In genomic region chr5:98414938-98415337, GRCh38 we compare ENCODE assay signal across 16 cellular contexts.
A peak's percentile ranks its signal among the peaks of the same experiment; 100 is the strongest.
DNase-seq lines count a peak whose midpoint lies in the region; ATAC-seq and TF ChIP-seq lines count a peak whose summit lies in the region.
"Had no signal": no experiment of that assay in that cellular context is flagged by ENCODE, and none has a peak within 500 bp of the region (broad histone marks: within the 10 kb centered on the region; RNA-seq: fewer than 3 reads in every experiment).

No MANE protein-coding gene starts in this region.

- H3K36me3 Mint-ChIP-seq in effector memory CD8-positive, alpha-beta T cell (ENCODE audit: insufficient read depth) = no peaks in the 10 kb centered on the region
- H3K36me3 Mint-ChIP-seq: brain had no signal

- H3K9ac ChIP-seq in MM.1S (ENCODE audit: low read length) = no peak overlapping the region
- H3K9ac ChIP-seq: BLaER1 had no signal

- no peaks in the 10 kb centered on the region for H3F3A ChIP-seq in MM.1S (ENCODE audit: insufficient read depth, low read length)

- no peak for ATAC-seq in HG02970 (IDR thresholded peaks at IDR 0.05; ENCODE audit: low FRiP score, unreplicated experiment)
- no peak for ATAC-seq in effector memory CD8-positive, alpha-beta T cell (replicated peaks)

- H3K27ac ChIP-seq in MM.1S (ENCODE audit: low read length) = no peak overlapping the region
- H3K27ac ChIP-seq: BLaER1 had no signal

- no peak overlapping the region for H3K4me3 ChIP-seq in AG10803 (ENCODE audit: low read length)
- no peak overlapping the region for H3K4me3 ChIP-seq in cardiac fibroblast (replicated peaks in 1 of 2; ENCODE audit: low read depth in 2 of 2, low read length in 2 of 2)
- no peak overlapping the region for H3K4me3 ChIP-seq in MM.1S (ENCODE audit: low read length)
- H3K4me3 ChIP-seq: BLaER1 had no signal

- H3K9me3 Mint-ChIP-seq in effector memory CD8-positive, alpha-beta T cell = peaks cover 0 to 1% of the 10 kb centered on the region in 2 donors
- H3K9me3 Mint-ChIP-seq: activated T-helper 2 cell treated with anti-CD3 and anti-CD28 coated beads, Interferon-gamma antibody, Interleukin-2, Interleukin-4, amounts not matched to agents 10 μg/mL and 5 μg/mL and 100 μg/mL, durations not matched to agents 14 hours and 24 hours and 36 hours had no signal

- no peak overlapping the region for H2AFZ ChIP-seq in MM.1S (ENCODE audit: low read length)

- no peaks in the 10 kb centered on the region for H3K9me3 ChIP-seq in MM.1S (replicated peaks; ENCODE audit: insufficient read depth, low read length)
- H3K9me3 ChIP-seq: BLaER1 had no signal

- H3K27ac Mint-ChIP-seq in effector memory CD8-positive, alpha-beta T cell = no peak overlapping the region
- H3K27ac Mint-ChIP-seq: activated T-helper 2 cell treated with anti-CD3 and anti-CD28 coated beads, Interferon-gamma antibody, Interleukin-2, Interleukin-4, amounts not matched to agents 10 μg/mL and 5 μg/mL and 100 μg/mL, durations not matched to agents 14 hours and 24 hours and 36 hours; brain had no signal

- H4K20me1 ChIP-seq in MM.1S (ENCODE audit: insufficient read depth, low read length) = no peaks in the 10 kb centered on the region
- H4K20me1 ChIP-seq: BLaER1 had no signal

- no peaks in the 10 kb centered on the region for H3K4me1 ChIP-seq in MM.1S (ENCODE audit: low read length)
- H3K4me1 ChIP-seq: BLaER1 had no signal

- no peaks in the 10 kb centered on the region for H3K27me3 ChIP-seq in MM.1S (replicated peaks; ENCODE audit: insufficient read depth, low read length)
- H3K27me3 ChIP-seq: BLaER1 had no signal

- no peaks in the 10 kb centered on the region for H3K4me1 Mint-ChIP-seq in effector memory CD8-positive, alpha-beta T cell (ENCODE audit: low read depth in 2 of 2)
- H3K4me1 Mint-ChIP-seq: brain had no signal

- H3K27me3 Mint-ChIP-seq in effector memory CD8-positive, alpha-beta T cell = no peaks in the 10 kb centered on the region
- H3K27me3 Mint-ChIP-seq: brain had no signal

- DNase-seq in AG10803 (ENCODE audit: low read depth) = peak; percentile 99
- peak; percentile 87 for DNase-seq in NCI-H226
- DNase-seq in cardiac fibroblast (ENCODE audit: low read depth in 2 of 2) = peak; percentile 59 to 95
- DNase-seq in myocyte (ENCODE audit: low read depth) = peak; percentile 78
- no peak for DNase-seq in MM.1S
- DNase-seq in NCI-H345 treated with DMSO at 0.1 percent for 48 hours (lab: John Stamatoyannopoulos, UW; ENCODE audit: unreplicated experiment) = no peak
- DNase-seq in effector memory CD8-positive, alpha-beta T cell = no peak
- DNase-seq: DND-41; H7; NCI-H345; stimulated activated CD4-positive, alpha-beta T cell treated with anti-CD3 and anti-CD28 coated beads, Interleukin-2, amount 100 ng/mL, for 24 hours; T-helper 2 cell had no signal

- no peaks in the 10 kb centered on the region for H3K9me2 ChIP-seq in MM.1S (replicated peaks; ENCODE audit: insufficient read depth, low read length)

- H3K4me2 ChIP-seq in MM.1S (ENCODE audit: low read depth, low read length) = no peak overlapping the region
- H3K4me2 ChIP-seq: BLaER1 had no signal

- no peak overlapping the region for H3K4me3 Mint-ChIP-seq in effector memory CD8-positive, alpha-beta T cell
- H3K4me3 Mint-ChIP-seq: brain had no signal

- H3K36me3 ChIP-seq in MM.1S (replicated peaks; ENCODE audit: insufficient read depth, low read length) = no peaks in the 10 kb centered on the region
- H3K36me3 ChIP-seq: BLaER1 had no signal

- no peak for TF ChIP-seq CTCF in AG10803 (conservative IDR thresholded peaks at IDR 0.05; ENCODE audit: low read length)
- no peak for TF ChIP-seq CTCF in cardiac fibroblast (IDR thresholded peaks at IDR 0.05; ENCODE audit: low read depth, low read length)
- TF ChIP-seq CTCF in MM.1S (IDR thresholded peaks at IDR 0.05; ENCODE audit: low read length) = no peak

- H3K79me2 ChIP-seq in MM.1S (ENCODE audit: low read length) = no peaks in the 10 kb centered on the region

Comparison
In these comparisons a context has a peak if more than half of its experiments do, and no peak if none do; other contexts are left out.
1. DNase-seq: peak in AG10803 (single experiment), NCI-H226 (single experiment), cardiac fibroblast (2 of 2) and myocyte (single experiment); none in MM.1S (single experiment), NCI-H345 treated with DMSO at 0.1 percent for 48 hours (single experiment) and effector memory CD8-positive, alpha-beta T cell (0 of 3).